22 cellular contexts compared by ENCODE assay signal in the genomic region with DNA sequence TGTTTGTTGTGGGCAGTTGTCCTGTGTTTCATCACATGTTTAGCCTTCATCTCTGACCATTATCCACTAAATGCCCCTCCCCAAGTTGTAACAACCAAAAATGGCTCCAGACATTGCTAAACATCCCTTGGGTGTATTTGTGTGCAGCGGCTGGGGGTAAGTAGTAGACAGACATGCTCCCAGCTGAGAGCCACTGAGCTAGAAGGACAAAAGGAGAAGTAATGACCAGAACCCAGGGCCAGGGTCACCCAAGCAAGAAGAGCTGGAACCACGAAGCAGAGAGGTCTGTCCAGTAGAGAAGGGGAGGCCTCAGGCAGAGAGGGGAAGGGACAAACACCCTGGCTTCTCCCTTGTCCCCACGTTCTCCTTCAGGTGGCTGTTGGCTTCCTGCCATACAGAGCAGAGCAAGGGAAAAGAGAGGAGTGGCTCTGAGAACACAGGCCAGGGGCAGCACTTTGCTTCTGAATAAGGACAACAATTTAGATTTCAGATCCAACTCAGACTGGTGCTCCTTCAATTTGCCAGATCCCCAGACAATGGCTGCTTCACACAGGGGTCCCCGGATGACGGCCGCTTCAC.
"Had no signal": no experiment of that assay in that cellular context is flagged by ENCODE, and none has a peak within 500 bp of the region (broad histone marks: within the 10 kb centered on the region; RNA-seq: fewer than 3 reads in every experiment).

No MANE protein-coding gene starts in this region.

- DNase-seq: activated CD8-positive, alpha-beta memory T cell treated with anti-CD3 and anti-CD28 coated beads for 24 hours; activated CD8-positive, alpha-beta memory T cell treated with anti-CD3 and anti-CD28 coated beads, Interleukin-2, amount 50 U/mL, for 48 hours; activated effector memory CD4-positive, alpha-beta T cell treated with Interleukin-2 at 50 U/mL for 16 hours; activated naive CD4-positive, alpha-beta T cell treated with anti-CD3 and anti-CD28 coated beads, Interleukin-2, amount 10 ng/mL, durations not matched to agents 7 days and 5 days; activated naive CD8-positive, alpha-beta T cell treated with anti-CD3 and anti-CD28 coated beads, Interleukin-2, amount 50 U/mL, for 24 hours; activated T-cell treated with anti-CD3 and anti-CD28 coated beads, Interleukin-2, amount 50 U/mL, for 48 hours; aorta; brain microvascular endothelial cell; colonic mucosa; foreskin keratinocyte; mesenchymal stem cell; naive thymus-derived CD4-positive, alpha-beta T cell; sigmoid colon; spleen; stimulated activated CD4-positive, alpha-beta T cell treated with anti-CD3 and anti-CD28 coated beads, Interleukin-4, amount 100 ng/mL, for 4 hours; stimulated activated naive B cell treated with anti-CD40 and anti-IgM and Interleukin-4, amounts not matched to agents 10 μg/mL and 1 μg/mL and 100 μg/mL, for 72 hours; T-helper 9 cell had no signal

- H3K27me3 ChIP-seq: brain microvascular endothelial cell, colonic mucosa, foreskin keratinocyte, hepatocyte, sigmoid colon, spleen had no signal

- H3K4me1 ChIP-seq: colonic mucosa, sigmoid colon had no signal

- H3K4me3 ChIP-seq: colonic mucosa, hepatocyte, sigmoid colon, spleen, thoracic aorta had no signal

- H2AFZ ChIP-seq: hepatocyte had no signal

- H3K9me3 ChIP-seq: colonic mucosa, sigmoid colon, thoracic aorta had no signal

- H3K4me3 Mint-ChIP-seq: activated naive CD4-positive, alpha-beta T cell treated with anti-CD3 and anti-CD28 coated beads, Interleukin-2, amount 10 ng/mL, durations not matched to agents 7 days and 5 days; activated naive CD8-positive, alpha-beta T cell treated with anti-CD3 and anti-CD28 coated beads, Interleukin-2, amount 50 U/mL, for 24 hours; central memory CD8-positive, alpha-beta T cell; naive thymus-derived CD4-positive, alpha-beta T cell; stimulated activated naive B cell treated with anti-CD40 and anti-IgM and Interleukin-4, amounts not matched to agents 10 μg/mL and 1 μg/mL and 100 μg/mL, for 72 hours had no signal

- H3K36me3 ChIP-seq: brain microvascular endothelial cell, colonic mucosa, sigmoid colon, spleen, thoracic aorta had no signal

- H3K4me2 ChIP-seq: hepatocyte had no signal

- ATAC-seq: activated CD4-positive, CD25-positive, alpha-beta regulatory T cell treated with anti-CD3 and anti-CD28 coated beads, Interleukin-2, amount 50 U/mL, for 24 hours; activated naive CD8-positive, alpha-beta T cell treated with anti-CD3 and anti-CD28 coated beads, Interleukin-2, amount 50 U/mL, for 24 hours; foreskin keratinocyte; naive thymus-derived CD4-positive, alpha-beta T cell had no signal

- H3K27ac Mint-ChIP-seq: activated naive CD4-positive, alpha-beta T cell treated with anti-CD3 and anti-CD28 coated beads, Interleukin-2, amount 10 ng/mL, durations not matched to agents 7 days and 5 days; activated naive CD8-positive, alpha-beta T cell treated with anti-CD3 and anti-CD28 coated beads, Interleukin-2, amount 50 U/mL, for 24 hours; naive thymus-derived CD4-positive, alpha-beta T cell; stimulated activated naive B cell treated with anti-CD40 and anti-IgM and Interleukin-4, amounts not matched to agents 10 μg/mL and 1 μg/mL and 100 μg/mL, for 72 hours had no signal

- FAIRE-seq: urothelium cell line had no signal

- H3K79me2 ChIP-seq: hepatocyte had no signal

- H3K27ac ChIP-seq: brain microvascular endothelial cell, colonic mucosa, foreskin keratinocyte, hepatocyte, sigmoid colon, spleen, thoracic aorta had no signal
